Comparison of ENCODE assay signal across 33 cellular contexts in the genomic region with DNA sequence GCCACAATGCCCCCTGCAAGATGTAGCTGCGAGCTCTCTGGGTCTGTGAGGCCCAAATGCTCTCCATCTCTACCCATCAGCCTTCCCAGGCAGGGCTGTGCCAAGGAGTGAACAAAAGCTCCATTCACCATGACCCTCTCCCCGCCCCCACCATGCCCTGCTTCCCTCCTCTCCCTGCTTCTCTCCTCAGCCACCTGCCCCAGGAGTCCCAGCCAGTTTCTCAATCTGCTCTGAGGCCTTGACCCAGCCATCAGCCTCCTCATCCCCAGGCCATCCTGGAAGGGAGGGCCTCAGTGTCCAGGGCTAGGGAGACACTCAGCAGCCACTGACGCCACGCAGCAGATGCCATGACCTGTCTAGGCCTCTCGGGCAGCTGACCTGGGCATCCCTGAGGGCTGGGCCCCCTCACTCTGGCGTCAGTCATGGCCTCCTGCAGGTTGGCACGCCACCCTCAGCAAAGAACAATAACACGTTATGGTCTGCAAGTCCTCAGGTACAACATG. TPM values are rescaled to one million over a fixed set of nuclear protein-coding genes. Genes with fewer than 3 reads are reported as not detected.
DNase-seq lines count a peak whose midpoint lies in the region; ATAC-seq and TF ChIP-seq lines count a peak whose summit lies in the region.
"Had no signal": no experiment of that assay in that cellular context is flagged by ENCODE, and none has a peak within 500 bp of the region (broad histone marks: within the 10 kb centered on the region; RNA-seq: fewer than 3 reads in every experiment).

No MANE protein-coding gene starts in this region.

- no peak for TF ChIP-seq EP300 in stomach (IDR thresholded peaks at IDR 0.05)

- H3K4me3 ChIP-seq in stomach: no peak overlapping the region
- H3K4me3 ChIP-seq: BLaER1 treated with 17β-estradiol and CSF1 and Interleukin-3, amounts not matched to agents 10 nM and 100 nM; colonic mucosa; esophagus squamous epithelium; hepatocyte; left ventricle myocardium inferior; SK-N-MC had no signal

- no peaks in the 10 kb centered on the region for H3K27me3 ChIP-seq in stomach
- H3K27me3 ChIP-seq: BLaER1 treated with 17β-estradiol and CSF1 and Interleukin-3, amounts not matched to agents 10 nM and 100 nM; brain microvascular endothelial cell; colonic mucosa; hepatocyte had no signal

- TF ChIP-seq POLR2A in stomach (IDR thresholded peaks at IDR 0.05): no peak

- intact Hi-C loops in cardiac septum (cut with DNase I): no loop called here
- intact Hi-C loops in Right ventricle myocardium superior (cut with DNase I): no loop called here
- intact Hi-C loops in stomach (cut with DNase I; ENCODE audit: low total_unique reads): no loop called here

- H3K36me3 ChIP-seq in stomach: no peaks in the 10 kb centered on the region
- H3K36me3 ChIP-seq: BLaER1 treated with 17β-estradiol and CSF1 and Interleukin-3, amounts not matched to agents 10 nM and 100 nM; brain microvascular endothelial cell; colonic mucosa; esophagus squamous epithelium; left ventricle myocardium inferior had no signal

- TF ChIP-seq CTCF in GM13977 (IDR thresholded peaks at IDR 0.05; ENCODE audit: extremely low read depth, insufficient read depth, missing control alignments) (no peak), stomach (IDR thresholded peaks at IDR 0.05) (no peak)

- H3K9me3 ChIP-seq in stomach: no peaks in the 10 kb centered on the region
- H3K9me3 ChIP-seq: BLaER1 treated with 17β-estradiol and CSF1 and Interleukin-3, amounts not matched to agents 10 nM and 100 nM; colonic mucosa; esophagus squamous epithelium; left ventricle myocardium inferior had no signal

- in situ Hi-C loops in GM13977 (cut with MboI; ENCODE audit: low pct_unique_long_range_greater_than_20kb, low sequenced_read_pairs, unreplicated experiment): no loop called here

- H3K27ac ChIP-seq in stomach: no peak overlapping the region
- H3K27ac ChIP-seq: BLaER1 treated with 17β-estradiol and CSF1 and Interleukin-3, amounts not matched to agents 10 nM and 100 nM; brain microvascular endothelial cell; colonic mucosa; esophagus squamous epithelium; hepatocyte; left ventricle myocardium inferior; SK-N-MC had no signal

- no peak for ATAC-seq in Right ventricle myocardium superior (ENCODE audit: poor library complexity)
- ATAC-seq: activated CD8-positive, alpha-beta T cell treated with anti-CD3 and anti-CD28 coated beads, Interleukin-2, amount 10 ng/mL, durations not matched to agents 7 days and 5 days; naive thymus-derived CD4-positive, alpha-beta T cell; right cardiac atrium had no signal

- WGBS in stomach, 5 donors: 65 to 83% (median 74%) methylated on average over 6 to 8 of the region's 8 CpGs

- DNase-seq in cardiac septum (ENCODE audit: low spot score): peak; percentile 56
- no peak for DNase-seq in Right ventricle myocardium superior
- DNase-seq in ecto neural progenitor cell (ENCODE audit: low spot score): peak; percentile 38
- peak; percentile 72 for DNase-seq in mesenteric fat pad (ENCODE audit: low spot score)
- DNase-seq in ureter (ENCODE audit: low spot score): peak; percentile 37
- DNase-seq in 8988T: no peak
- DNase-seq in GM13977 (ENCODE audit: low spot score): no peak
- no peak for DNase-seq in stomach
- DNase-seq: activated CD4-positive, alpha-beta T cell treated with anti-CD3 and anti-CD28 coated beads for 1 hour; activated CD8-positive, alpha-beta T cell treated with anti-CD3 and anti-CD28 coated beads, Interleukin-2, amount 10 ng/mL, durations not matched to agents 7 days and 5 days; activated naive CD4-positive, alpha-beta T cell; brain microvascular endothelial cell; colonic mucosa; DMS79 treated with DMSO at 0.1 percent for 48 hours; esophagus squamous epithelium; foreskin melanocyte; GF-D8; HCEC 1CT; immature natural killer cell; left ventricle myocardium inferior; naive thymus-derived CD4-positive, alpha-beta T cell; NCI-H1105 treated with DMSO at 0.1 percent for 48 hours; NCI-H2029 treated with DMSO at 0.1 percent for 48 hours; NCI-H226; NCI-H748 treated with DMSO at 0.1 percent for 48 hours; right cardiac atrium; stimulated activated CD4-positive, alpha-beta T cell treated with anti-CD3 and anti-CD28 coated beads, Interleukin-2, amount 100 ng/mL, for 48 hours had no signal

- peaks cover 0 to 5% (median 0%) of the 10 kb centered on the region in 4 donors for H3K4me1 ChIP-seq in stomach
- H3K4me1 ChIP-seq: colonic mucosa, left ventricle myocardium inferior had no signal

RNA-seq across cellular contexts. Expression of a gene that starts 8.5 kb away (rescaled TPM):
- not detected for total RNA-seq in cardiac septum
- total RNA-seq in Right ventricle myocardium superior: not detected
- 3.0 TPM for total RNA-seq in mesenteric fat pad
- 388 TPM for total RNA-seq in ureter
- total RNA-seq in stomach: 1 to 10 TPM in 1 of 5 donors, under 1 TPM in 1, not detected in 3; 0.89 to 9.0 TPM
- polyA plus RNA-seq in stomach: 1,000 to 10,000 TPM in 1 of 3 donors, 10 to 100 TPM in 1, not detected in 1; 10.2 to 2,165 TPM
- total RNA-seq: activated CD8-positive, alpha-beta T cell treated with anti-CD3 and anti-CD28 coated beads, Interleukin-2, amount 10 ng/mL, durations not matched to agents 7 days and 5 days; colonic mucosa; left ventricle myocardium inferior; M059J; right cardiac atrium had no signal
- polyA plus RNA-seq: immature natural killer cell; naive thymus-derived CD4-positive, alpha-beta T cell had no signal

RNA-seq across cellular contexts. Expression of a gene that starts 24.3 kb away (rescaled TPM):
- total RNA-seq in cardiac septum: not detected
- total RNA-seq in Right ventricle myocardium superior: not detected
- not detected for total RNA-seq in mesenteric fat pad
- total RNA-seq in ureter: not detected
- not detected for total RNA-seq in stomach
- not detected for polyA plus RNA-seq in stomach
- total RNA-seq: activated CD8-positive, alpha-beta T cell treated with anti-CD3 and anti-CD28 coated beads, Interleukin-2, amount 10 ng/mL, durations not matched to agents 7 days and 5 days; colonic mucosa; esophagus squamous epithelium; hepatocyte; left ventricle myocardium inferior; M059J; mesothelial cell of epicardium; naive thymus-derived CD4-positive, alpha-beta T cell; osteoblast; right cardiac atrium had no signal
- polyA plus RNA-seq: hepatocyte; immature natural killer cell; naive thymus-derived CD4-positive, alpha-beta T cell; right cardiac atrium had no signal

RNA-seq across cellular contexts. Expression of a gene that starts 35.6 kb away (rescaled TPM):
- total RNA-seq in cardiac septum (not detected), Right ventricle myocardium superior (not detected), mesenteric fat pad (not detected), ureter (28.7 TPM), stomach (10 to 100 TPM in 3 of 5 donors, under 1 TPM in 1, not detected in 1; 0.89 to 83.3 (median 34.3) TPM)
- polyA plus RNA-seq in stomach: 100 to 1,000 TPM in 1 of 3 donors, 1 to 10 TPM in 2; 1.5 to 260 (median 9.8) TPM
- total RNA-seq: activated CD8-positive, alpha-beta T cell treated with anti-CD3 and anti-CD28 coated beads, Interleukin-2, amount 10 ng/mL, durations not matched to agents 7 days and 5 days; colonic mucosa; left ventricle myocardium inferior; M059J; naive thymus-derived CD4-positive, alpha-beta T cell; right cardiac atrium had no signal
- polyA plus RNA-seq: immature natural killer cell; naive thymus-derived CD4-positive, alpha-beta T cell; right cardiac atrium had no signal

RNA-seq across cellular contexts. Expression of a gene that starts 45.0 kb away (rescaled TPM):
- total RNA-seq in cardiac septum: not detected
- not detected for total RNA-seq in Right ventricle myocardium superior
- total RNA-seq in mesenteric fat pad: not detected
- total RNA-seq in ureter: 0.26 TPM
- not detected for total RNA-seq in stomach
- polyA plus RNA-seq in stomach: under 1 TPM in 1 of 3 donors, not detected in 2; 0.08 TPM
- total RNA-seq: activated CD8-positive, alpha-beta T cell treated with anti-CD3 and anti-CD28 coated beads, Interleukin-2, amount 10 ng/mL, durations not matched to agents 7 days and 5 days; colonic mucosa; hepatocyte; M059J; mesothelial cell of epicardium; osteoblast had no signal
- polyA plus RNA-seq: hepatocyte; immature natural killer cell; naive thymus-derived CD4-positive, alpha-beta T cell had no signal

RNA-seq across cellular contexts. Expression of a gene that starts 55.1 kb away (rescaled TPM):
- not detected for total RNA-seq in cardiac septum
- not detected for total RNA-seq in Right ventricle myocardium superior
- total RNA-seq in mesenteric fat pad: not detected
- total RNA-seq in ureter: 0.39 TPM
- total RNA-seq in stomach: under 1 TPM in 1 of 5 donors, not detected in 4; 0.43 TPM
- polyA plus RNA-seq in stomach: 10 to 100 TPM in 1 of 3 donors, under 1 TPM in 1, not detected in 1; 0.31 to 12.4 TPM
- total RNA-seq: activated CD8-positive, alpha-beta T cell treated with anti-CD3 and anti-CD28 coated beads, Interleukin-2, amount 10 ng/mL, durations not matched to agents 7 days and 5 days; colonic mucosa; left ventricle myocardium inferior; M059J; mesothelial cell of epicardium; naive thymus-derived CD4-positive, alpha-beta T cell; osteoblast; right cardiac atrium had no signal
- polyA plus RNA-seq: immature natural killer cell; naive thymus-derived CD4-positive, alpha-beta T cell; right cardiac atrium had no signal

Comparison
In these comparisons a context has a peak if more than half of its experiments do, and no peak if none do; other contexts are left out.
1. DNase-seq: peak in cardiac septum (single experiment), ecto neural progenitor cell (single experiment), mesenteric fat pad (single experiment) and ureter (single experiment); none in Right ventricle myocardium superior (single experiment), 8988T (single experiment), GM13977 (single experiment) and stomach (single experiment).
2. RNA of a gene that starts 8.5 kb away (total RNA-seq): 388 TPM in ureter (single experiment); 3.0 TPM in mesenteric fat pad (single experiment), 0.89 to 9.0 TPM in stomach, not detected in cardiac septum (single experiment) and not detected in Right ventricle myocardium superior (single experiment); every median in the first group is over 10 times any median in the second.